Comparison of ENCODE assay signal across 17 cellular contexts in genomic region chr9:16710888-16711287, GRCh38.
A peak's percentile ranks its signal among the peaks of the same experiment; 100 is the strongest.
DNase-seq lines count a peak whose midpoint lies in the region; ATAC-seq and TF ChIP-seq lines count a peak whose summit lies in the region.
"Had no signal": no experiment of that assay in that cellular context is flagged by ENCODE, and none has a peak within 500 bp of the region (broad histone marks: within the 10 kb centered on the region; RNA-seq: fewer than 3 reads in every experiment).

No MANE protein-coding gene starts in this region.

- H3K4ac ChIP-seq in H9 (ENCODE audit: low read depth, low read length), result no peak overlapping the region

- no peak overlapping the region for H3K4me3 ChIP-seq in endodermal cell (ENCODE audit: low read length)
- H3K4me3 ChIP-seq in naive thymus-derived CD4-positive, alpha-beta T cell (ENCODE audit: low read length), result no peak overlapping the region

- no peak overlapping the region for H2AFZ ChIP-seq in H9 (ENCODE audit: low read length)

- no peak overlapping the region for H3K23ac ChIP-seq in H9 (ENCODE audit: insufficient read length, low read depth, low read length)

- POLR2A ChIA-PET in naive thymus-derived CD4-positive, alpha-beta T cell (lab: Charles Lee), result no interaction called here

- no peaks in the 10 kb centered on the region for H4K20me1 ChIP-seq in H9 (ENCODE audit: control insufficient read depth, insufficient read depth, insufficient read length)

- intact Hi-C loops in naive thymus-derived CD4-positive, alpha-beta T cell (cut with micrococcal nuclease), result no loop called here

- H3K4me1 ChIP-seq in H9 (ENCODE audit: insufficient read depth, low read length) (peaks cover 18% of the 10 kb centered on the region), endodermal cell (ENCODE audit: control insufficient read depth, insufficient read depth, low read length) (no peaks in the 10 kb centered on the region)
- no peaks in the 10 kb centered on the region for H3K4me1 ChIP-seq in naive thymus-derived CD4-positive, alpha-beta T cell (ENCODE audit: control insufficient read depth in 2 of 2, insufficient read depth in 2 of 2, low read length in 2 of 2)

- no peaks in the 10 kb centered on the region for H3K79me2 ChIP-seq in H9 (ENCODE audit: insufficient read depth, low read length)

- H3K36me3 Mint-ChIP-seq in H9 (ENCODE audit: insufficient read depth in 1 of 3, low read depth in 3 of 3), result no peaks in the 10 kb centered on the region
- no peaks in the 10 kb centered on the region for H3K36me3 Mint-ChIP-seq in endodermal cell (ENCODE audit: low read depth)
- no peaks in the 10 kb centered on the region for H3K36me3 Mint-ChIP-seq in naive thymus-derived CD4-positive, alpha-beta T cell

- H2BK20ac ChIP-seq in H9 (ENCODE audit: low read depth, low read length, poor library complexity, severe bottlenecking), result no peak overlapping the region

- H3K23me2 ChIP-seq in H9 (ENCODE audit: insufficient read length, low read depth, low read length, poor library complexity, severe bottlenecking), result peaks cover 3% of the 10 kb centered on the region

- H3K27me3 ChIP-seq in H9 (ENCODE audit: insufficient read depth, low read length), result no peaks in the 10 kb centered on the region
- no peaks in the 10 kb centered on the region for H3K27me3 ChIP-seq in endodermal cell (ENCODE audit: control insufficient read depth, insufficient read depth, low read length, poor library complexity, severe bottlenecking)
- H3K27me3 ChIP-seq in naive thymus-derived CD4-positive, alpha-beta T cell (ENCODE audit: control insufficient read depth in 2 of 2, insufficient read depth in 2 of 2, low read length in 2 of 2), result no peaks in the 10 kb centered on the region

- H3K27ac ChIP-seq in H9 (ENCODE audit: insufficient read length, low read depth, low read length) (peak overlapping the region; percentile 98), endodermal cell (ENCODE audit: low read depth, low read length) (peak overlapping the region; percentile 2)
- H3K27ac ChIP-seq in naive thymus-derived CD4-positive, alpha-beta T cell (ENCODE audit: low read depth, low read length), result no peak overlapping the region

- H3K18ac ChIP-seq in H9 (ENCODE audit: insufficient read length, low read depth, low read length), result peak overlapping the region; percentile 13

- peak overlapping the region; percentile 41 for H3K4me2 ChIP-seq in H9 (ENCODE audit: insufficient read depth, insufficient read length, low read length)

- H3K9me3 ChIP-seq in H9 (ENCODE audit: control insufficient read depth, low read depth, low read length), result no peaks in the 10 kb centered on the region
- H3K9me3 ChIP-seq in endodermal cell (ENCODE audit: control insufficient read depth, low read length), result no peaks in the 10 kb centered on the region
- no peaks in the 10 kb centered on the region for H3K9me3 ChIP-seq in naive thymus-derived CD4-positive, alpha-beta T cell (ENCODE audit: control insufficient read depth in 2 of 3, low read length in 3 of 3)

- H3K27ac Mint-ChIP-seq in H9 (peak overlapping the region; percentile 95 to 100 (median 99)), endodermal cell (no peak overlapping the region)
- H3K27ac Mint-ChIP-seq in naive thymus-derived CD4-positive, alpha-beta T cell, result no peak overlapping the region
- H3K27ac Mint-ChIP-seq: activated naive CD8-positive, alpha-beta T cell treated with anti-CD3 and anti-CD28 coated beads, Interleukin-2, amount 50 U/mL, for 24 hours had no signal

- no peak overlapping the region for H4K8ac ChIP-seq in H9 (replicated peaks; ENCODE audit: insufficient read length, low read depth, low read length)

- H4K5ac ChIP-seq in H9 (ENCODE audit: insufficient read length, low read depth, low read length), result no peak overlapping the region

- H2BK5ac ChIP-seq in H9 (ENCODE audit: insufficient read length, low read length), result peak overlapping the region; percentile 58

- H2BK15ac ChIP-seq in H9 (ENCODE audit: low read depth, low read length), result no peak overlapping the region

- H4K91ac ChIP-seq in H9 (ENCODE audit: insufficient read length, low read depth, low read length), result no peak overlapping the region

- no peaks in the 10 kb centered on the region for H3K79me1 ChIP-seq in H9 (ENCODE audit: insufficient read depth, low read depth, low read length, poor library complexity, severe bottlenecking)

- CTCF ChIA-PET in naive thymus-derived CD4-positive, alpha-beta T cell (lab: Charles Lee), result no interaction called here

- H2BK120ac ChIP-seq in H9 (ENCODE audit: low read depth, low read length, poor library complexity, severe bottlenecking), result no peak overlapping the region

- H3K14ac ChIP-seq in H9 (ENCODE audit: insufficient read depth, low read length), result no peak overlapping the region; the same call in 1 of the 2 replicates

- peaks cover 74 to 89% of the 10 kb centered on the region in 2 experiments for H3K4me1 Mint-ChIP-seq in H9
- H3K4me1 Mint-ChIP-seq in endodermal cell, result peaks cover 37% of the 10 kb centered on the region
- peaks cover 0 to 9% (median 0%) of the 10 kb centered on the region in 7 donors for H3K4me1 Mint-ChIP-seq in naive thymus-derived CD4-positive, alpha-beta T cell
- H3K4me1 Mint-ChIP-seq: activated naive CD8-positive, alpha-beta T cell treated with anti-CD3 and anti-CD28 coated beads, Interleukin-2, amount 50 U/mL, for 24 hours had no signal

- H2AK5ac ChIP-seq in H9 (ENCODE audit: insufficient read length, low read length), result no peak overlapping the region

- no peak overlapping the region for H3T11ph ChIP-seq in H9 (ENCODE audit: low read length)

- no peak for ATAC-seq in naive thymus-derived CD4-positive, alpha-beta T cell
- ATAC-seq: activated naive CD8-positive, alpha-beta T cell treated with anti-CD3 and anti-CD28 coated beads, Interleukin-2, amount 50 U/mL, for 24 hours; Right ventricle myocardium inferior had no signal

- TF ChIP-seq CTCF in H9 (conservative IDR thresholded peaks at IDR 0.05) (no peak), endodermal cell (conservative IDR thresholded peaks at IDR 0.05) (no peak)

- H3K56ac ChIP-seq in H9 (ENCODE audit: insufficient read length, low read depth, low read length), result no peak overlapping the region

- H3K9me3 Mint-ChIP-seq in H9 (no peaks in the 10 kb centered on the region), endodermal cell (no peaks in the 10 kb centered on the region)
- peaks cover 0 to 19% (median 5%) of the 10 kb centered on the region in 11 donors for H3K9me3 Mint-ChIP-seq in naive thymus-derived CD4-positive, alpha-beta T cell
- H3K9me3 Mint-ChIP-seq: activated naive CD8-positive, alpha-beta T cell treated with anti-CD3 and anti-CD28 coated beads, Interleukin-2, amount 50 U/mL, for 24 hours had no signal

- H3K27me3 Mint-ChIP-seq in H9 (ENCODE audit: low read depth) (no peaks in the 10 kb centered on the region), endodermal cell (ENCODE audit: insufficient read depth) (no peaks in the 10 kb centered on the region)
- H3K27me3 Mint-ChIP-seq in naive thymus-derived CD4-positive, alpha-beta T cell, result peaks cover 0 to 3% (median 0%) of the 10 kb centered on the region in 5 donors
- H3K27me3 Mint-ChIP-seq: activated naive CD8-positive, alpha-beta T cell treated with anti-CD3 and anti-CD28 coated beads, Interleukin-2, amount 50 U/mL, for 24 hours had no signal

- H3K4me3 Mint-ChIP-seq in H9 (peak overlapping the region; percentile 30 to 69; a peak in 3 of 5 replicates), endodermal cell (no peak overlapping the region)
- H3K4me3 Mint-ChIP-seq in naive thymus-derived CD4-positive, alpha-beta T cell, result no peak overlapping the region
- H3K4me3 Mint-ChIP-seq: activated naive CD8-positive, alpha-beta T cell treated with anti-CD3 and anti-CD28 coated beads, Interleukin-2, amount 50 U/mL, for 24 hours had no signal

- H3K9ac ChIP-seq in H9 (ENCODE audit: extremely low read depth, insufficient read length, low read length) (peak overlapping the region; percentile 4), endodermal cell (ENCODE audit: extremely low read depth, low read length, poor library complexity, severe bottlenecking) (no peak overlapping the region)

- DNase-seq in H9, result peak; percentile 51
- DNase-seq in NCI-H748 (lab: John Stamatoyannopoulos, UW; ENCODE audit: unreplicated experiment), result peak; percentile 66
- DNase-seq in endodermal cell, result peak; percentile 61
- peak; percentile 63 for DNase-seq in retina
- DNase-seq in naive thymus-derived CD4-positive, alpha-beta T cell, result no peak
- DNase-seq in amniotic stem cell (lab: John Stamatoyannopoulos, UW), result no peak
- DNase-seq in epidermal melanocyte (ENCODE audit: insufficient read length, low spot score), result no peak
- no peak for DNase-seq in islet precursor cell
- DNase-seq: activated naive CD8-positive, alpha-beta T cell treated with anti-CD3 and anti-CD28 coated beads, Interleukin-2, amount 50 U/mL, for 24 hours; head of caudate nucleus; mammary epithelial cell; NCI-H187 treated with DMSO at 0.1 percent for 48 hours; NK-92 treated with Interleukin-12 subunit alpha and Interleukin-12 subunit beta, amount 100 ng/mL, for 24 hours; occipital lobe; stimulated activated CD4-positive, alpha-beta T cell treated with anti-CD3 and anti-CD28 coated beads, Interleukin-4, amount 100 ng/mL, for 1 hour; T-helper 2 cell had no signal

- WGBS in H9 (ENCODE audit: extremely low coverage, insufficient read length, low lambda C conversion rate), result no CpG with 5 or more reads among the region's 8 CpGs
- 28 to 34% methylated on average over 4 to 8 of the region's 8 CpGs for WGBS in endodermal cell (ENCODE audit: insufficient coverage in 1 of 2, insufficient read length in 1 of 2), 2 experiments

- H2BK12ac ChIP-seq in H9 (ENCODE audit: insufficient read length, low read depth, low read length), result peak overlapping the region; percentile 38

- H3K36me3 ChIP-seq in endodermal cell (ENCODE audit: control insufficient read depth, insufficient read depth, low read length), result no peaks in the 10 kb centered on the region
- no peaks in the 10 kb centered on the region for H3K36me3 ChIP-seq in naive thymus-derived CD4-positive, alpha-beta T cell (ENCODE audit: control insufficient read depth in 2 of 3, insufficient read depth in 3 of 3, low read length in 3 of 3)

Comparison
In these comparisons a context has a peak if more than half of its experiments do, and no peak if none do; other contexts are left out.
1. DNase-seq: peak in H9 (single experiment), NCI-H748 (single experiment), endodermal cell (single experiment) and retina (single experiment); none in naive thymus-derived CD4-positive, alpha-beta T cell (0 of 9), amniotic stem cell (single experiment), epidermal melanocyte (single experiment) and islet precursor cell (single experiment).
2. H3K27ac Mint-ChIP-seq: peak in H9 (3 of 3); none in endodermal cell (single experiment) and naive thymus-derived CD4-positive, alpha-beta T cell (0 of 9).
3. H3K4me3 Mint-ChIP-seq: peak in H9 (2 of 2); none in endodermal cell (single experiment) and naive thymus-derived CD4-positive, alpha-beta T cell (0 of 10).